Comparison of ENCODE assay signal across 1 cellular context in genomic region chr12:56007892-56008471, GRCh38.
TF ChIP-seq lines count a peak whose summit lies in the region.

No MANE protein-coding gene starts in this region.

TF ChIP-seq in endothelial cell of umbilical vein, 7 proteins besides CTCF, POLR2A, EP300 and RAD21:
- TF ChIP-seq JUN (IDR thresholded peaks at IDR 0.05; ENCODE audit: borderline replicate concordance, insufficient read depth, insufficient read length, low read depth): no peak
- no peak for TF ChIP-seq POLR2AphosphoS5 (IDR thresholded peaks at IDR 0.05; ENCODE audit: insufficient read depth, low read depth, low read length)
- TF ChIP-seq FOS (IDR thresholded peaks at IDR 0.05; ENCODE audit: borderline replicate concordance, insufficient read depth, low read length): no peak
- TF ChIP-seq GATA2 (IDR thresholded peaks at IDR 0.05; ENCODE audit: insufficient read depth, insufficient read length, low read depth, low read length): no peak
